12 cellular contexts compared by ENCODE assay signal in genomic region chr6:87754828-87755227, GRCh38. TPM values are rescaled to one million over a fixed set of nuclear protein-coding genes. Genes with fewer than 3 reads are reported as not detected.
DNase-seq lines count a peak whose midpoint lies in the region; ATAC-seq and TF ChIP-seq lines count a peak whose summit lies in the region.
"Had no signal": no experiment of that assay in that cellular context is flagged by ENCODE, and none has a peak within 500 bp of the region (broad histone marks: within the 10 kb centered on the region; RNA-seq: fewer than 3 reads in every experiment).

No MANE protein-coding gene starts in this region.

- WGBS in heart right ventricle, 2 donors, result 82 to 86% methylated on average over 1 of the region's 1 CpG

- H3K27me3 ChIP-seq in heart right ventricle, result no peaks in the 10 kb centered on the region

- no peaks in the 10 kb centered on the region for H3K9me3 ChIP-seq in heart right ventricle

- no peak for TF ChIP-seq CTCF in heart right ventricle (IDR thresholded peaks at IDR 0.05)

- no peak overlapping the region for H3K4me3 ChIP-seq in heart right ventricle

- DNase-seq in GM19238 (ENCODE audit: insufficient read length, low spot score) (peak; percentile 39), NAMALWA (ENCODE audit: low spot score) (peak; percentile 87), NK-92 (lab: John Stamatoyannopoulos, UW; ENCODE audit: unreplicated experiment) (no peak), GM19240 (ENCODE audit: insufficient read length, low spot score) (no peak), heart right ventricle (no peak), ecto neural progenitor cell (ENCODE audit: low spot score) (no peak)
- DNase-seq: activated CD4-positive, CD25-positive, alpha-beta regulatory T cell; activated T-cell treated with anti-CD3 and anti-CD28 coated beads, Interleukin-2, amount 50 U/mL, for 48 hours; NCI-H2107; Right ventricle myocardium superior; stimulated activated CD4-positive, alpha-beta T cell treated with anti-CD3 and anti-CD28 coated beads, Interleukin-15, amount 100 ng/mL, for 24 hours had no signal

- H3K27ac ChIP-seq in heart right ventricle, result no peak overlapping the region

- ATAC-seq in HG02870 (IDR thresholded peaks at IDR 0.05; ENCODE audit: unreplicated experiment) (peak; percentile 27), heart right ventricle (no peak)

- H3K4me1 ChIP-seq in heart right ventricle, result peaks cover 0 to 45% (median 0%) of the 10 kb centered on the region in 9 donors

- intact Hi-C loops in heart right ventricle (cut with DNase I), result no loop called here

- H3K36me3 ChIP-seq in heart right ventricle, result no peaks in the 10 kb centered on the region

RNA-seq across cellular contexts. Expression of gene AKIRIN2, which starts 52.8 kb away (rescaled TPM):
- 10 to 100 TPM; 33.9 to 56.0 (median 43.8) TPM for total RNA-seq in heart right ventricle
- polyA plus RNA-seq in heart right ventricle, result 10 to 100 TPM; 14.8 to 31.7 TPM

Comparison
In these comparisons a context has a peak if more than half of its experiments do, and no peak if none do; other contexts are left out.
1. DNase-seq: peak in GM19238 (single experiment) and NAMALWA (single experiment); none in NK-92 (single experiment), GM19240 (single experiment), heart right ventricle (0 of 2) and ecto neural progenitor cell (single experiment).